8 cellular contexts compared by ENCODE assay signal in genomic region chr6:35583893-35584688, GRCh38.
DNase-seq lines count a peak whose midpoint lies in the region; ATAC-seq and TF ChIP-seq lines count a peak whose summit lies in the region.

No MANE protein-coding gene starts in this region.

- no peaks in the 10 kb centered on the region for H3K9me2 ChIP-seq in GM23248 (ENCODE audit: insufficient read depth)

- ATAC-seq in lower lobe of right lung (peak; percentile 69 to 77), HG03135 (IDR thresholded peaks at IDR 0.05; ENCODE audit: unreplicated experiment) (no peak)

- CTCF ChIA-PET in AG04450 (lab: Charles Lee) = interaction anchor here (0.6 to 6.5 kb wide), 26 partner anchors 8 to 443 kb away, joined by 3 to 126 read pairs (median 6); partner anchors contain the start of genes ARMC12 and MAPK14

- peaks cover 27% of the 10 kb centered on the region for H3K4me1 ChIP-seq in GM23248 (ENCODE audit: insufficient read depth)
- peaks cover 38% of the 10 kb centered on the region for H3K4me1 ChIP-seq in lower lobe of right lung

- no peaks in the 10 kb centered on the region for H3K9me3 ChIP-seq in AG04450 (ENCODE audit: control insufficient read depth, insufficient read depth, low read length)
- no peaks in the 10 kb centered on the region for H3K9me3 ChIP-seq in GM23248 (ENCODE audit: low read depth)
- no peaks in the 10 kb centered on the region for H3K9me3 ChIP-seq in lower lobe of right lung

- in situ Hi-C loops in GM23248 (cut with MboI) = loop anchor here (5.0 kb wide), 1 partner anchor 153 kb away; the partner anchor contains the start of gene ARMC12

- intact Hi-C loops in dorsolateral prefrontal cortex (cut with DNase I) (loop anchor here (1.0 to 5.0 kb wide), 4 partner anchors 62 to 153 kb away; partner anchors contain the start of genes ARMC12 (in 1 of the 2) and FKBP5 (in 1 of the 2)), lower lobe of right lung (cut with DNase I) (loop anchor here (5.0 kb wide), 1 partner anchor 153 kb away; the partner anchor contains the start of gene ARMC12)

- H3K4me3 ChIP-seq in AG04450 (ENCODE audit: low read depth, low read length) (no peak overlapping the region), GM23248 (no peak overlapping the region), dorsolateral prefrontal cortex (no peak overlapping the region), lower lobe of right lung (no peak overlapping the region)

- H3K36me3 ChIP-seq in GM23248 (ENCODE audit: low read depth) (no peaks in the 10 kb centered on the region), lower lobe of right lung (peaks cover 93% of the 10 kb centered on the region)

- DNase-seq in AG04450 (ENCODE audit: low read depth, low spot score) (peak; percentile 53), GM23248 (peak; percentile 76), NCI-H526 (lab: John Stamatoyannopoulos, UW) (peak; percentile 56 to 81), dorsolateral prefrontal cortex (peak in 7 of 10 donors; percentile 43 to 81 (median 66)), lower lobe of right lung (no peak)
- DNase-seq in activated CD4-positive, alpha-beta T cell treated with anti-CD3 and anti-CD28 coated beads, Interleukin-2, amount 50 U/mL, for 24 hours (ENCODE audit: low read depth in 1 of 2, low spot score in 1 of 2) = peak; percentile 40 to 74
- DNase-seq in stimulated activated CD8-positive, alpha-beta memory T cell treated with anti-CD3 and anti-CD28 coated beads, Interleukin-15, amount 100 ng/mL, for 48 hours (ENCODE audit: low read depth in 2 of 2) = peak; percentile 26 to 32

- H3K4me2 ChIP-seq in GM23248 (ENCODE audit: unreplicated experiment) = no peak overlapping the region

- H3K9ac ChIP-seq in GM23248 = no peak overlapping the region

- peaks cover 15% of the 10 kb centered on the region for H3F3A ChIP-seq in GM23248 (ENCODE audit: insufficient read depth)

- 31 to 32% methylated on average over 6 of the region's 6 CpGs for WGBS in GM23248 (ENCODE audit: low coverage in 1 of 2, low lambda C conversion rate in 2 of 2, missing lambda C conversion rate in 2 of 2), 2 experiments

- H3K79me2 ChIP-seq in GM23248 (ENCODE audit: insufficient read depth) = no peaks in the 10 kb centered on the region

- H3K27me3 ChIP-seq in AG04450 (ENCODE audit: control insufficient read depth, insufficient read depth, low read length) (no peaks in the 10 kb centered on the region), GM23248 (replicated peaks; ENCODE audit: insufficient read depth) (no peaks in the 10 kb centered on the region), dorsolateral prefrontal cortex (no peaks in the 10 kb centered on the region), lower lobe of right lung (ENCODE audit: low read depth) (no peaks in the 10 kb centered on the region)

- TF ChIP-seq CTCF in AG04450 (IDR thresholded peaks at IDR 0.05; ENCODE audit: low read depth, low read length) = peak; percentile 88
- TF ChIP-seq CTCF in dorsolateral prefrontal cortex (IDR thresholded peaks at IDR 0.05 in 54 of 56, conservative IDR thresholded peaks at IDR 0.05 in 2 of 56; ENCODE audit: low read depth in 1 of 56, partially characterized antibody in 56 of 56) = peak; percentile 67 to 98 (median 89)
- peak; percentile 77 for TF ChIP-seq CTCF in lower lobe of right lung (IDR thresholded peaks at IDR 0.05)

- no peak overlapping the region for H2AFZ ChIP-seq in GM23248

- H4K20me1 ChIP-seq in GM23248 (ENCODE audit: insufficient read depth) = no peaks in the 10 kb centered on the region

- POLR2A ChIA-PET in AG04450 (lab: Yijun Ruan, JAX) = no interaction called here

- H3K27ac ChIP-seq in AG04450 (ENCODE audit: low read depth, low read length) (no peak overlapping the region), GM23248 (no peak overlapping the region), dorsolateral prefrontal cortex (peak overlapping the region in 42 of 59 donors; percentile 0 to 78 (median 42)), lower lobe of right lung (peak overlapping the region; percentile 2)

Comparison
In these comparisons a context has a peak if more than half of its experiments do, and no peak if none do; other contexts are left out.
1. H3K27ac ChIP-seq: peak in dorsolateral prefrontal cortex (42 of 59) and lower lobe of right lung (single experiment); none in AG04450 (single experiment) and GM23248 (single experiment).
2. Peak in every context shown above with its lines, with median percentiles within 50 percentile points of each other: CTCF ChIP-seq.